ENCODE assay signal across 20 cellular contexts in genomic region chr13:101569807-101570206, GRCh38.
DNase-seq lines count a peak whose midpoint lies in the region; ATAC-seq and TF ChIP-seq lines count a peak whose summit lies in the region.
"Had no signal": no experiment of that assay in that cellular context is flagged by ENCODE, and none has a peak within 500 bp of the region (broad histone marks: within the 10 kb centered on the region; RNA-seq: fewer than 3 reads in every experiment).

No MANE protein-coding gene starts in this region.

- peak overlapping the region; percentile 24 for H3K9ac ChIP-seq in PC-3 (ENCODE audit: low read length)
- H3K9ac ChIP-seq: BLaER1 treated with 17β-estradiol and CSF1 and Interleukin-3, amounts not matched to agents 10 nM and 100 nM had no signal

- H3K27ac ChIP-seq in PC-3 (ENCODE audit: low read length): peak overlapping the region; percentile 85
- peak overlapping the region; percentile 38 for H3K27ac ChIP-seq in RWPE2 (ENCODE audit: poor library complexity, severe bottlenecking)
- H3K27ac ChIP-seq: BLaER1 treated with 17β-estradiol and CSF1 and Interleukin-3, amounts not matched to agents 10 nM and 100 nM had no signal

- intact Hi-C loops in PC-3 (cut with micrococcal nuclease): loop anchor here (1.0 to 5.0 kb wide), 4 partner anchors 54 to 120 kb away; no protein-coding TSS in a partner anchor

- H3K4me3 ChIP-seq in PC-3 (ENCODE audit: low read length) (peak overlapping the region; percentile 10; the same call in 1 of the 2 replicates), RWPE2 (ENCODE audit: severe bottlenecking) (no peak overlapping the region)
- H3K4me3 ChIP-seq: BLaER1 treated with 17β-estradiol and CSF1 and Interleukin-3, amounts not matched to agents 10 nM and 100 nM; GM23338; HAP-1 had no signal

- no peak overlapping the region for H3K4me3 Mint-ChIP-seq in osteocyte (ENCODE audit: unreplicated experiment)
- H3K4me3 Mint-ChIP-seq: CD14-positive monocyte; CD4-positive, alpha-beta T cell; CD8-positive, alpha-beta memory T cell; GM23338; HFFc6 had no signal

- H3F3A ChIP-seq in PC-3 (ENCODE audit: low read length, unreplicated experiment): peaks cover 5% of the 10 kb centered on the region

- peaks cover 35% of the 10 kb centered on the region for H3K79me2 ChIP-seq in PC-3 (ENCODE audit: low read length)

- CTCF ChIA-PET in PC-3 (lab: Charles Lee): interaction anchor here (0.8 kb wide), 1 partner anchor 425 kb away, joined by 3 read pairs; no protein-coding TSS in a partner anchor

- H3K4me2 ChIP-seq in PC-3 (ENCODE audit: low read length): peak overlapping the region; percentile 44
- H3K4me2 ChIP-seq: BLaER1 treated with 17β-estradiol and CSF1 and Interleukin-3, amounts not matched to agents 10 nM and 100 nM; GM23338 had no signal

- no peaks in the 10 kb centered on the region for H3K36me3 ChIP-seq in PC-3 (ENCODE audit: low read depth, low read length)
- H3K36me3 ChIP-seq in RWPE2 (ENCODE audit: low read depth): no peaks in the 10 kb centered on the region
- H3K36me3 ChIP-seq: BE2C; BLaER1 treated with 17β-estradiol and CSF1 and Interleukin-3, amounts not matched to agents 10 nM and 100 nM; HAP-1 had no signal

- H3K27me3 ChIP-seq in PC-3 (ENCODE audit: low read length) (no peaks in the 10 kb centered on the region), RWPE2 (ENCODE audit: insufficient read depth, poor library complexity, severe bottlenecking) (no peaks in the 10 kb centered on the region)
- H3K27me3 ChIP-seq: BE2C; BLaER1 treated with 17β-estradiol and CSF1 and Interleukin-3, amounts not matched to agents 10 nM and 100 nM had no signal

- H3K9me2 ChIP-seq in PC-3 (replicated peaks; ENCODE audit: low read length): no peaks in the 10 kb centered on the region

- peaks cover 59% of the 10 kb centered on the region for H3K36me3 Mint-ChIP-seq in osteocyte (ENCODE audit: unreplicated experiment)
- H3K36me3 Mint-ChIP-seq: CD14-positive monocyte; CD8-positive, alpha-beta memory T cell had no signal

- peak; percentile 70 for DNase-seq in PC-3
- DNase-seq in RWPE2 (ENCODE audit: low spot score): no peak
- peak; percentile 39 for DNase-seq in kidney glomerular epithelial cell (lab: John Stamatoyannopoulos, UW)
- DNase-seq in osteocyte (ENCODE audit: extremely low spot score, unreplicated experiment): no peak
- no peak for DNase-seq in midbrain (lab: John Stamatoyannopoulos, UW)
- DNase-seq in stimulated activated CD4-positive, alpha-beta T cell treated with anti-CD3 and anti-CD28 coated beads, Interleukin-4, amount 100 ng/mL, for 24 hours: no peak
- DNase-seq in DMS53 treated with DMSO at 0.1 percent for 48 hours (lab: John Stamatoyannopoulos, UW; ENCODE audit: unreplicated experiment): no peak
- no peak for DNase-seq in NCI-H345 treated with DMSO at 0.1 percent for 48 hours (lab: John Stamatoyannopoulos, UW; ENCODE audit: unreplicated experiment)
- DNase-seq: AML-193; BE2C; Calu3; CD4-positive, alpha-beta T cell; CD8-positive, alpha-beta memory T cell; COR-L47; DND-41; HFFc6 had no signal

- no peaks in the 10 kb centered on the region for H3K9me3 Mint-ChIP-seq in osteocyte (ENCODE audit: unreplicated experiment)
- H3K9me3 Mint-ChIP-seq: CD4-positive, alpha-beta T cell; CD8-positive, alpha-beta memory T cell; GM23338; HFFc6 had no signal

- peaks cover 74% of the 10 kb centered on the region for H3K4me1 Mint-ChIP-seq in osteocyte (ENCODE audit: unreplicated experiment)
- H3K4me1 Mint-ChIP-seq: CD14-positive monocyte; CD8-positive, alpha-beta memory T cell had no signal

- ATAC-seq in PC-3 (peak; percentile 40), RWPE2 (ENCODE audit: low read depth) (no peak)
- ATAC-seq: GM23338 had no signal

- no peaks in the 10 kb centered on the region for H4K20me1 ChIP-seq in PC-3 (ENCODE audit: low read length)
- H4K20me1 ChIP-seq: BLaER1 treated with 17β-estradiol and CSF1 and Interleukin-3, amounts not matched to agents 10 nM and 100 nM had no signal

- H2AFZ ChIP-seq in PC-3 (ENCODE audit: low read length): no peak overlapping the region
- H2AFZ ChIP-seq: GM23338 had no signal

- no TSS peak for BruUV-seq in PC-3 (replicated peaks; lab: Mats Ljungman, UMichigan)

- H3K4me1 ChIP-seq in PC-3 (ENCODE audit: insufficient read depth, low read length): peaks cover 35% of the 10 kb centered on the region
- H3K4me1 ChIP-seq in RWPE2 (ENCODE audit: insufficient read depth, poor library complexity, severe bottlenecking): peaks cover 8% of the 10 kb centered on the region
- H3K4me1 ChIP-seq: BE2C, HAP-1 had no signal

- no peaks in the 10 kb centered on the region for H3K27me3 Mint-ChIP-seq in osteocyte (ENCODE audit: unreplicated experiment)
- H3K27me3 Mint-ChIP-seq: CD4-positive, alpha-beta T cell; CD8-positive, alpha-beta memory T cell had no signal

- H3K27ac Mint-ChIP-seq in osteocyte (ENCODE audit: unreplicated experiment): peak overlapping the region; percentile 50
- H3K27ac Mint-ChIP-seq: CD14-positive monocyte; CD4-positive, alpha-beta T cell; GM23338; HFFc6 had no signal

- TF ChIP-seq CTCF in PC-3 (conservative IDR thresholded peaks at IDR 0.05; ENCODE audit: low read depth, low read length) (no peak), RWPE2 (IDR thresholded peaks at IDR 0.05; ENCODE audit: poor library complexity, severe bottlenecking) (no peak), osteocyte (IDR thresholded peaks at IDR 0.05) (no peak)

- POLR2A ChIA-PET in PC-3 (lab: Charles Lee; ENCODE audit: unreplicated experiment): no interaction called here

- H3K9me3 ChIP-seq in PC-3 (ENCODE audit: low read length) (no peaks in the 10 kb centered on the region), RWPE2 (ENCODE audit: severe bottlenecking) (no peaks in the 10 kb centered on the region)
- H3K9me3 ChIP-seq: BE2C; BLaER1 treated with 17β-estradiol and CSF1 and Interleukin-3, amounts not matched to agents 10 nM and 100 nM; HAP-1 had no signal

Comparison
In these comparisons a context has a peak if more than half of its experiments do, and no peak if none do; other contexts are left out.
1. DNase-seq: peak in PC-3 (single experiment) and kidney glomerular epithelial cell (single experiment); none in RWPE2 (single experiment), osteocyte (single experiment), midbrain (single experiment), stimulated activated CD4-positive, alpha-beta T cell treated with anti-CD3 and anti-CD28 coated beads, Interleukin-4, amount 100 ng/mL, for 24 hours (single experiment), DMS53 treated with DMSO at 0.1 percent for 48 hours (single experiment) and NCI-H345 treated with DMSO at 0.1 percent for 48 hours (single experiment).